8 cellular contexts compared by ENCODE assay signal in the genomic region with DNA sequence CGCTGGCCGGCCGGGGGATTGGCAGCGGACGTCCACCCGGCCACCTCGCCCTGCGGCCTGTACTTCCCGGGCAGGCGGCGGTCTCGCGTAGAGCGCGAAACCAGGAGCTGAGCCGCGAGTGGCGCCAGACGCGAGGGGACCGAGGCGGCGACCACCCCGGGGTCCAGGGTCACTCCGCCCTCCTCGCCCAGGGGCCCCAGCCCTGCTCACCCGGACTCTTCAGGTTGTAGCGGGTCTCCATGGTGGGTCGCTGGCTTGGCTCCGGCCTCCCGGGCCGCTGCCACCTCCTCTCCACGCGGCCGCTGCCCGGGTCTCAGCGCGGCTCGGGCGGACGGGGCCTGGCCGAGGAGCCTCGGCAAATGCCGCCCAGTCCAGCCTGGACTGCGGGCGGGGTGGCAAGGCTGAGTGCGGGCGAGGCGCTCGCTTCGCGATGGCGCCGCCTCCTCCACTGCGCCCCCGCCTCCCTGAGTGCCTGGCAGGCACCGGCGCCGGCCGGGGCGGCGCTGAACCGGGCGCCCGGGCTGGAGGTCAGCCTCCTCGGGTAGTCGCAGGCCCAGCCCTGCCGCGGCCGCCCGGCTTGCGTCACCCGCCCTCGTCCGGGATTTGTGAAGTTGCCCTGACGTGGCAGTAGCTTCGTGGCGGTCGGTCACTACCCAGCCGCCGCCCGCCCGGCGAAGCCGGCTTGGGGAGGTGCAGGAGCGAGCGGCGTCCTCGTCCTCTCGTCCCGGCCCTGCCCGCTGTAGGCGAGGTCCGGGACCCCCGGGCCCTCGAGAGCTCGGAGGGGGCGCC.
DNase-seq lines count a peak whose midpoint lies in the region; ATAC-seq lines count a peak whose summit lies in the region.

A gene with protein sequence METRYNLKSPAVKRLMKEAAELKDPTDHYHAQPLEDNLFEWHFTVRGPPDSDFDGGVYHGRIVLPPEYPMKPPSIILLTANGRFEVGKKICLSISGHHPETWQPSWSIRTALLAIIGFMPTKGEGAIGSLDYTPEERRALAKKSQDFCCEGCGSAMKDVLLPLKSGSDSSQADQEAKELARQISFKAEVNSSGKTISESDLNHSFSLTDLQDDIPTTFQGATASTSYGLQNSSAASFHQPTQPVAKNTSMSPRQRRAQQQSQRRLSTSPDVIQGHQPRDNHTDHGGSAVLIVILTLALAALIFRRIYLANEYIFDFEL (minus strand): TSS at position 394 of the 789 bp plus-strand sequence. CDS start 153 bp downstream, at position 241.

- H3K4me1 ChIP-seq in effector memory CD4-positive, alpha-beta T cell (ENCODE audit: control insufficient read depth, insufficient read depth, low read length, poor library complexity, severe bottlenecking) = peaks cover 22% of the 10 kb centered on the region

- H3K27me3 Mint-ChIP-seq in memory B cell = no peaks in the 10 kb centered on the region

- ATAC-seq in GM18520 (IDR thresholded peaks at IDR 0.05; ENCODE audit: unreplicated experiment) (peak; percentile 43), HG03103 (IDR thresholded peaks at IDR 0.05; ENCODE audit: low read depth, unreplicated experiment) (peak; percentile 25), memory B cell (ENCODE audit: low read depth) (peak; percentile 69)

- peak within 1 kb of the TSS; percentile 85 for H3K4me3 ChIP-seq in effector memory CD4-positive, alpha-beta T cell (ENCODE audit: insufficient read depth, low read depth, low read length, poor library complexity, severe bottlenecking)

- peaks cover 47% of the 10 kb centered on the region for H3K4me1 Mint-ChIP-seq in memory B cell

- H3K27ac Mint-ChIP-seq in memory B cell = peak within 1 kb of the TSS; percentile 98

- H3K36me3 Mint-ChIP-seq in memory B cell = peaks cover 16% of the 10 kb centered on the region

- no peaks in the 10 kb centered on the region for H3K27me3 ChIP-seq in effector memory CD4-positive, alpha-beta T cell (replicated peaks; ENCODE audit: control insufficient read depth, insufficient read depth, low read length, poor library complexity, severe bottlenecking)

- no peaks in the 10 kb centered on the region for H3K9me3 ChIP-seq in effector memory CD4-positive, alpha-beta T cell (ENCODE audit: control insufficient read depth, low read length)

- peaks cover 1% of the 10 kb centered on the region for H3K9me3 Mint-ChIP-seq in memory B cell

- H3K27ac ChIP-seq in effector memory CD4-positive, alpha-beta T cell (ENCODE audit: insufficient read depth, low read length, poor library complexity, severe bottlenecking) = peak within 1 kb of the TSS; percentile 86

- DNase-seq in AG08395 (ENCODE audit: low spot score) (peak; percentile 94), NCI-H69 (lab: John Stamatoyannopoulos, UW) (peak; percentile 87), memory B cell (ENCODE audit: low spot score in 2 of 2) (peak; percentile 63 to 75)
- DNase-seq in activated CD8-positive, alpha-beta memory T cell treated with anti-CD3 and anti-CD28 coated beads for 4 hours (ENCODE audit: low read depth in 2 of 2) = peak; percentile 44 to 49
- peak; percentile 57 to 71 (median 60) for DNase-seq in effector memory CD4-positive, alpha-beta T cell
- DNase-seq in stimulated activated CD8-positive, alpha-beta memory T cell treated with anti-CD3 and anti-CD28 coated beads, Interleukin-12 subunit alpha, Interleukin-12 subunit beta, amount 100 ng/mL, for 1 hour (ENCODE audit: low read depth) = peak; percentile 47

- H3K36me3 ChIP-seq in effector memory CD4-positive, alpha-beta T cell (ENCODE audit: control insufficient read depth, insufficient read depth, low read length) = no peaks in the 10 kb centered on the region

- H3K4me3 Mint-ChIP-seq in memory B cell = peak within 1 kb of the TSS; percentile 98

Comparison
In these comparisons a context has a peak if more than half of its experiments do, and no peak if none do; other contexts are left out.
1. Peak in every context shown above with its lines: DNase-seq, ATAC-seq, H3K4me3 ChIP-seq and H3K27ac ChIP-seq.